In genomic region chr5:178011816-178012554, GRCh38 we compare ENCODE assay signal across 20 cellular contexts. TPM values are rescaled to one million over a fixed set of nuclear protein-coding genes. Genes with fewer than 3 reads are reported as not detected.
"Had no signal": no experiment of that assay in that cellular context is flagged by ENCODE, and none has a peak within 500 bp of the region (broad histone marks: within the 10 kb centered on the region; RNA-seq: fewer than 3 reads in every experiment).

No MANE protein-coding gene starts in this region.

RNA-seq across cellular contexts. Expression of gene PROP1, which starts 15.9 kb away (rescaled TPM):
- total RNA-seq: naive thymus-derived CD8-positive, alpha-beta T cell; natural killer cell treated with Interleukin-12 subunit alpha and Interleukin-12 subunit beta and Interleukin-15 and Interleukin-18, amount 100 ng/mL, for 72 hours; neural crest cell; osteoblast; ovary; progenitor cell of endocrine pancreas; psoas muscle; renal cortical epithelial cell; right cardiac atrium; right lobe of liver; sigmoid colon; smooth muscle cell; spleen; suprapubic skin; testis; transverse colon; upper lobe of right lung; urinary bladder; uterus had no signal
- polyA plus RNA-seq: naive thymus-derived CD8-positive, alpha-beta T cell; ovary; psoas muscle; right cardiac atrium; sigmoid colon; smooth muscle cell; spleen; thymus; urinary bladder had no signal
